In the genomic region with DNA sequence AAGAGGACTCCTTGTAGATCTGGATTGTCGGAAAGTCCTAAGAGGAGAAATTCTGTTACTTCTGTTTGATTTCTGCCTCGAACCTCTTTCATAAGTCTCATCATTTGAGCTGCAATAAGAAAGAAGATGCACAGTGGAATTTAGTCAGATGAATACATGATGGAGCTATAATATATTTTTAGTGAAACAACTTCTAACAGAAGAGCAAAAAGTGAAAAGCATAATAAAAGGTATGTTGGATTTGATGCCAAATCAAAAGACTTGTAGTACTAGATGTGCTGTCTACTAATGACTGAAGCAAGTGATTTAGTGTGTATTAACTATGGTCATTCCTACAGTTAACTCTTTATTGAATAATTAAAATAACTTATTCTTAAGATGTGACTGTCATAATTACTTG, we compare ENCODE assay signal across 28 cellular contexts. TPM values are rescaled to one million over a fixed set of nuclear protein-coding genes. Genes with fewer than 3 reads are reported as not detected.
DNase-seq lines count a peak whose midpoint lies in the region; ATAC-seq lines count a peak whose summit lies in the region.
"Had no signal": no experiment of that assay in that cellular context is flagged by ENCODE, and none has a peak within 500 bp of the region (broad histone marks: within the 10 kb centered on the region; RNA-seq: fewer than 3 reads in every experiment).

A gene (minus strand): TSS at position 101 of the 400 bp plus-strand sequence. CDS start 0 bp downstream, at position 101.

- no peaks in the 10 kb centered on the region for H3K4me1 Mint-ChIP-seq in activated naive CD8-positive, alpha-beta T cell treated with anti-CD3 and anti-CD28 coated beads, Interleukin-2, amount 10 ng/mL, durations not matched to agents 7 days and 5 days
- no peaks in the 10 kb centered on the region for H3K4me1 Mint-ChIP-seq in activated naive CD8-positive, alpha-beta T cell treated with anti-CD3 and anti-CD28 coated beads, Interleukin-2, amount 50 U/mL, for 24 hours
- H3K4me1 Mint-ChIP-seq: B cell; CD14-positive monocyte; CD4-positive, alpha-beta memory T cell; CD4-positive, CD25-positive, alpha-beta regulatory T cell; CD8-positive, alpha-beta memory T cell had no signal

- peak within 1 kb of the TSS; percentile 9 for H3K27ac Mint-ChIP-seq in activated naive CD8-positive, alpha-beta T cell treated with anti-CD3 and anti-CD28 coated beads, Interleukin-2, amount 10 ng/mL, durations not matched to agents 7 days and 5 days
- no peak within 1 kb of the TSS for H3K27ac Mint-ChIP-seq in activated naive CD8-positive, alpha-beta T cell treated with anti-CD3 and anti-CD28 coated beads, Interleukin-2, amount 50 U/mL, for 24 hours
- H3K27ac Mint-ChIP-seq: B cell; CD14-positive monocyte; CD4-positive, alpha-beta T cell; CD8-positive, alpha-beta memory T cell; CD8-positive, alpha-beta T cell had no signal

- H3K9me3 Mint-ChIP-seq in activated naive CD8-positive, alpha-beta T cell treated with anti-CD3 and anti-CD28 coated beads, Interleukin-2, amount 10 ng/mL, durations not matched to agents 7 days and 5 days, result peaks cover 6% of the 10 kb centered on the region
- H3K9me3 Mint-ChIP-seq in activated naive CD8-positive, alpha-beta T cell treated with anti-CD3 and anti-CD28 coated beads, Interleukin-2, amount 50 U/mL, for 24 hours, result peaks cover 9% of the 10 kb centered on the region
- H3K9me3 Mint-ChIP-seq: CD4-positive, alpha-beta T cell had no signal

- no peaks in the 10 kb centered on the region for H3K27me3 Mint-ChIP-seq in activated naive CD8-positive, alpha-beta T cell treated with anti-CD3 and anti-CD28 coated beads, Interleukin-2, amount 10 ng/mL, durations not matched to agents 7 days and 5 days
- no peaks in the 10 kb centered on the region for H3K27me3 Mint-ChIP-seq in activated naive CD8-positive, alpha-beta T cell treated with anti-CD3 and anti-CD28 coated beads, Interleukin-2, amount 50 U/mL, for 24 hours
- H3K27me3 Mint-ChIP-seq: B cell; CD4-positive, alpha-beta memory T cell; CD4-positive, alpha-beta T cell; CD4-positive, CD25-positive, alpha-beta regulatory T cell; CD8-positive, alpha-beta memory T cell had no signal

- POLR2A ChIA-PET in activated naive CD8-positive, alpha-beta T cell treated with anti-CD3 and anti-CD28 coated beads, Interleukin-2, amount 10 ng/mL, durations not matched to agents 7 days and 5 days (lab: Charles Lee), result no interaction called here

- ATAC-seq in activated naive CD8-positive, alpha-beta T cell treated with anti-CD3 and anti-CD28 coated beads, Interleukin-2, amount 10 ng/mL, durations not matched to agents 7 days and 5 days (ENCODE audit: low read depth), result no peak
- no peak for ATAC-seq in activated naive CD8-positive, alpha-beta T cell treated with anti-CD3 and anti-CD28 coated beads, Interleukin-2, amount 50 U/mL, for 24 hours
- ATAC-seq: A549; CD8-positive, alpha-beta T cell had no signal

- H3K4me3 Mint-ChIP-seq in activated naive CD8-positive, alpha-beta T cell treated with anti-CD3 and anti-CD28 coated beads, Interleukin-2, amount 10 ng/mL, durations not matched to agents 7 days and 5 days, result no peak within 1 kb of the TSS
- no peak within 1 kb of the TSS for H3K4me3 Mint-ChIP-seq in activated naive CD8-positive, alpha-beta T cell treated with anti-CD3 and anti-CD28 coated beads, Interleukin-2, amount 50 U/mL, for 24 hours
- H3K4me3 Mint-ChIP-seq: B cell; CD14-positive monocyte; CD4-positive, alpha-beta memory T cell; CD4-positive, alpha-beta T cell; CD4-positive, CD25-positive, alpha-beta regulatory T cell; CD8-positive, alpha-beta memory T cell; CD8-positive, alpha-beta T cell had no signal

- no peaks in the 10 kb centered on the region for H3K36me3 Mint-ChIP-seq in activated naive CD8-positive, alpha-beta T cell treated with anti-CD3 and anti-CD28 coated beads, Interleukin-2, amount 10 ng/mL, durations not matched to agents 7 days and 5 days
- no peaks in the 10 kb centered on the region for H3K36me3 Mint-ChIP-seq in activated naive CD8-positive, alpha-beta T cell treated with anti-CD3 and anti-CD28 coated beads, Interleukin-2, amount 50 U/mL, for 24 hours (ENCODE audit: low read depth)
- H3K36me3 Mint-ChIP-seq: CD14-positive monocyte; CD4-positive, alpha-beta memory T cell; CD4-positive, CD25-positive, alpha-beta regulatory T cell; CD8-positive, alpha-beta memory T cell; CD8-positive, alpha-beta T cell had no signal

- DNase-seq in activated naive CD8-positive, alpha-beta T cell treated with anti-CD3 and anti-CD28 coated beads, Interleukin-2, amount 10 ng/mL, durations not matched to agents 7 days and 5 days, result no peak
- DNase-seq in activated naive CD8-positive, alpha-beta T cell treated with anti-CD3 and anti-CD28 coated beads, Interleukin-2, amount 50 U/mL, for 24 hours, result no peak
- DNase-seq: 8988T; ACHN; AML-193; BE2C; C1 segment of cervical spinal cord; Caco-2; Calu3; CD4-positive, alpha-beta memory T cell; CD4-positive, alpha-beta T cell; CD4-positive, CD25-positive, alpha-beta regulatory T cell; CD8-positive, alpha-beta memory T cell; CD8-positive, alpha-beta T cell; COR-L47; DMS 273 treated with DMSO at 0.1 percent for 48 hours; DMS153; DMS53; DMS79; DMS79 treated with DMSO at 0.1 percent for 48 hours; DND-41; EL had no signal

RNA-seq across cellular contexts. Expression of the gene that starts here (rescaled TPM):
- not detected for total RNA-seq in activated naive CD8-positive, alpha-beta T cell treated with anti-CD3 and anti-CD28 coated beads, Interleukin-2, amount 10 ng/mL, durations not matched to agents 7 days and 5 days
- total RNA-seq: A172; A673; B cell; Caco-2; Calu3; CD4-positive, alpha-beta memory T cell; CD4-positive, alpha-beta T cell; CD4-positive, CD25-positive, alpha-beta regulatory T cell; CD8-positive, alpha-beta memory T cell; CD8-positive, alpha-beta T cell; Daoy had no signal
